15 cellular contexts compared by ENCODE assay signal in genomic region chr4:6011686-6012085, GRCh38. TPM values are rescaled to one million over a fixed set of nuclear protein-coding genes. Genes with fewer than 3 reads are reported as not detected.
A peak's percentile ranks its signal among the peaks of the same experiment; 100 is the strongest.
DNase-seq lines count a peak whose midpoint lies in the region; ATAC-seq and TF ChIP-seq lines count a peak whose summit lies in the region.
"Had no signal": no experiment of that assay in that cellular context is flagged by ENCODE, and none has a peak within 500 bp of the region (broad histone marks: within the 10 kb centered on the region; RNA-seq: fewer than 3 reads in every experiment).

No MANE protein-coding gene starts in this region.

- no peak overlapping the region for H3K27ac ChIP-seq in heart right ventricle
- no peak overlapping the region for H3K27ac ChIP-seq in upper lobe of right lung

- H3K36me3 ChIP-seq in heart right ventricle (no peaks in the 10 kb centered on the region), upper lobe of right lung (no peaks in the 10 kb centered on the region)

- DNase-seq in heart right ventricle (peak in 1 of 2 donors; percentile 9), Right ventricle myocardium inferior (ENCODE audit: missing footprints) (no peak), NCI-H774 (lab: John Stamatoyannopoulos, UW) (peak; percentile 23), head of caudate nucleus (peak; percentile 34 to 92 (median 76)), upper lobe of right lung (peak; percentile 78), HCEC 1CT (no peak), NCI-H146 (lab: John Stamatoyannopoulos, UW) (no peak), NCI-H82 treated with DMSO at 0.1 percent for 48 hours (lab: John Stamatoyannopoulos, UW; ENCODE audit: unreplicated experiment) (no peak)
- DNase-seq: activated naive CD4-positive, alpha-beta T cell; AML-193; islet precursor cell; NCI-H1048; nephron progenitor cell; stimulated activated CD4-positive, alpha-beta T cell treated with anti-CD3 and anti-CD28 coated beads, Interleukin-12 subunit alpha, Interleukin-12 subunit beta, amount 100 ng/mL, for 4 hours; T-helper 9 cell had no signal

- TF ChIP-seq CTCF in heart right ventricle (IDR thresholded peaks at IDR 0.05) = no peak
- TF ChIP-seq CTCF in upper lobe of right lung (IDR thresholded peaks at IDR 0.05) = no peak

- peaks cover 0 to 9% (median 0%) of the 10 kb centered on the region in 9 donors for H3K4me1 ChIP-seq in heart right ventricle
- no peaks in the 10 kb centered on the region for H3K4me1 ChIP-seq in upper lobe of right lung

- H3K4me3 ChIP-seq in heart right ventricle (no peak overlapping the region), upper lobe of right lung (no peak overlapping the region)

- whole genome bisulfite sequencing in heart right ventricle, 2 donors = 8 to 13% methylated on average over 8 of the region's 8 CpGs

- peaks cover 0 to 66% (median 46%) of the 10 kb centered on the region in 7 donors for H3K27me3 ChIP-seq in heart right ventricle
- peaks cover 32% of the 10 kb centered on the region for H3K27me3 ChIP-seq in upper lobe of right lung

- intact Hi-C loops in heart right ventricle (cut with DNase I) (no loop called here), Right ventricle myocardium inferior (cut with DNase I) (no loop called here), head of caudate nucleus (cut with DNase I) (no loop called here), upper lobe of right lung (cut with DNase I) (no loop called here)

- ATAC-seq in heart right ventricle (peak in 6 of 8 donors; percentile 38 to 77 (median 52)), Right ventricle myocardium inferior (no peak), upper lobe of right lung (peak; percentile 69)

- H3K9me3 ChIP-seq in heart right ventricle = no peaks in the 10 kb centered on the region
- H3K9me3 ChIP-seq in upper lobe of right lung = no peaks in the 10 kb centered on the region

RNA-seq across cellular contexts. Expression of gene C4orf50, which starts 6.5 kb away (rescaled TPM):
- total RNA-seq in heart right ventricle (under 1 TPM in 1 of 10 donors, not detected in 9; 0.05 TPM), Right ventricle myocardium inferior (not detected), upper lobe of right lung (0.12 TPM)
- polyA plus RNA-seq in heart right ventricle = not detected

Comparison
In these comparisons a context has a peak if more than half of its experiments do, and no peak if none do; other contexts are left out.
1. DNase-seq: peak in NCI-H774 (single experiment), head of caudate nucleus (42 of 42) and upper lobe of right lung (single experiment); none in Right ventricle myocardium inferior (single experiment), HCEC 1CT (single experiment), NCI-H146 (single experiment) and NCI-H82 treated with DMSO at 0.1 percent for 48 hours (single experiment).